ENCODE assay signal across 7 cellular contexts in the genomic region with DNA sequence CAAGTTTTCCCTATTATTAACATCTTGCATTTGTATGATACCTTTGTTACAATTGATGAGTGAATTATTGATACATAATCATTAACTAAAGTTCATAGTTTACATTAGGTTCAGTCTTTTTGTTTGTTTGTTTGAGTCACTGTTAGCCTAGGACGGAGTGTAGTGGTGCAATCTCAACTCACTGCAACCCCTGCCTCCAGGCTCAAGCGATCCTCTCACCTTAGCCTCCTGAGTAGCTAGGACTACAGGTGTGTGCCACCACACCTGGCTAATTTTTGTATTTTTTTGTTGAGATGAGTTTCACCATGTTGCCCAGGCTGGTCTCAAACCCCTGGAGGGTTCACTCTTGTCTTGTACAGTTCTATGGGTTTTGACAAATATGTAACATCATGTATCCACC.
"Had no signal": no experiment of that assay in that cellular context is flagged by ENCODE, and none has a peak within 500 bp of the region (broad histone marks: within the 10 kb centered on the region; RNA-seq: fewer than 3 reads in every experiment).

No MANE protein-coding gene starts in this region.

- H3K27ac ChIP-seq: HL-60, KMS-11 had no signal

- H3K4me3 ChIP-seq: K562 had no signal

- H3K9ac ChIP-seq: KMS-11 had no signal

- ATAC-seq: K562 had no signal

- H3K4me2 ChIP-seq: KMS-11 had no signal

- DNase-seq: IMR-90, KBM-7, KG1 had no signal

- FAIRE-seq: HTR-8/SVneo, K562 had no signal
